Comparison of ENCODE assay signal across 17 cellular contexts in the genomic region with DNA sequence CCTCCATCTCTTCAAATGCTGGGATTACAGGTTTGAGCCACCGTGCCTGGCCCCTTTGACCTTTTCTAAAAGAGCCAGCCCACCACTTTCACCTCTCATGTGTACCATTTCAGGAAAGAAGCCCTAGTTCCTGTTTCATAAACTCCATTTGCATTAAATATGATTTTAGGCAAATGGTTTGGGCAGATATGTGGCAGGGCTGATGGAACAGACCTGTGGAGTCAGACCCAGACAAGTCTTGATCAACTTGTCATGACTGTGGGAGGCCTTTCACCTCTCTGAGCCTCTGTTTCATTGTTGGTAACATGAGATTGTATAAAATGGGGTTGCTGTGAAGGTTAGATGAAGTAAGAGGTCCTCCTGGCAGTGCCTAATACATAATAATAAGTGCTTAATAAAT.
"Had no signal": no experiment of that assay in that cellular context is flagged by ENCODE, and none has a peak within 500 bp of the region (broad histone marks: within the 10 kb centered on the region; RNA-seq: fewer than 3 reads in every experiment).

No MANE protein-coding gene starts in this region.

- H3K27me3 ChIP-seq: right atrium auricular region, testis had no signal

- H3K36me3 ChIP-seq: gastroesophageal sphincter, heart left ventricle, left lung, prostate gland, right atrium auricular region, upper lobe of left lung had no signal

- H3K9me3 Mint-ChIP-seq: activated CD4-positive, alpha-beta memory T cell treated with anti-CD3 and anti-CD28 coated beads for 36 hours; activated naive CD4-positive, alpha-beta T cell treated with anti-CD3 and anti-CD28 coated beads, Interleukin-2, amount 10 ng/mL, durations not matched to agents 7 days and 5 days; activated T-cell treated with anti-CD3 and anti-CD28 coated beads, Interleukin-2, amount 50 U/mL, for 4 hours; T-helper 2 cell treated with Interferon-gamma antibody and Interleukin-4, amounts not matched to agents 5 μg/mL and 100 μg/mL, for 36 hours; WTC11 had no signal

- H3K4me3 Mint-ChIP-seq: activated CD4-positive, alpha-beta memory T cell treated with anti-CD3 and anti-CD28 coated beads for 36 hours; activated CD4-positive, alpha-beta T cell treated with anti-CD3 and anti-CD28 coated beads for 36 hours; activated naive CD4-positive, alpha-beta T cell treated with anti-CD3 and anti-CD28 coated beads, Interleukin-2, amount 10 ng/mL, durations not matched to agents 7 days and 5 days; activated T-cell treated with anti-CD3 and anti-CD28 coated beads, Interleukin-2, amount 50 U/mL, for 4 hours; naive thymus-derived CD4-positive, alpha-beta T cell; T-helper 2 cell treated with Interferon-gamma antibody and Interleukin-4, amounts not matched to agents 5 μg/mL and 100 μg/mL, for 36 hours; WTC11 had no signal

- H3K27me3 Mint-ChIP-seq: activated CD4-positive, alpha-beta memory T cell treated with anti-CD3 and anti-CD28 coated beads for 36 hours had no signal

- DNase-seq: activated CD4-positive, alpha-beta memory T cell treated with anti-CD3 and anti-CD28 coated beads for 36 hours; activated CD4-positive, alpha-beta T cell treated with anti-CD3 and anti-CD28 coated beads for 36 hours; activated effector memory CD4-positive, alpha-beta T cell treated with Interleukin-2 at 50 U/mL for 16 hours; activated naive CD4-positive, alpha-beta T cell treated with anti-CD3 and anti-CD28 coated beads, Interleukin-2, amount 10 ng/mL, durations not matched to agents 7 days and 5 days; activated T-cell treated with anti-CD3 and anti-CD28 coated beads, Interleukin-2, amount 50 U/mL, for 4 hours; aorta; heart left ventricle; left lung; naive thymus-derived CD4-positive, alpha-beta T cell; testis; upper lobe of left lung had no signal

- H3K4me3 ChIP-seq: coronary artery, gastroesophageal sphincter, heart left ventricle, left lung, prostate gland, right atrium auricular region, testis, upper lobe of left lung had no signal

- H3K9me3 ChIP-seq: gastroesophageal sphincter, heart left ventricle, left lung, prostate gland, right atrium auricular region, testis, upper lobe of left lung had no signal

- H3K27ac ChIP-seq: coronary artery, gastroesophageal sphincter, heart left ventricle, left lung, prostate gland, right atrium auricular region, testis, upper lobe of left lung had no signal

- ATAC-seq: activated CD4-positive, alpha-beta T cell treated with anti-CD3 and anti-CD28 coated beads for 36 hours; activated T-cell treated with anti-CD3 and anti-CD28 coated beads, Interleukin-2, amount 50 U/mL, for 4 hours; gastroesophageal sphincter; heart left ventricle; left lung; naive thymus-derived CD4-positive, alpha-beta T cell; WTC11 had no signal

- H3K4me1 ChIP-seq: prostate gland, testis had no signal

- H3K36me3 Mint-ChIP-seq: activated CD4-positive, alpha-beta memory T cell treated with anti-CD3 and anti-CD28 coated beads for 36 hours; activated naive CD4-positive, alpha-beta T cell treated with anti-CD3 and anti-CD28 coated beads, Interleukin-2, amount 10 ng/mL, durations not matched to agents 7 days and 5 days; naive thymus-derived CD4-positive, alpha-beta T cell; WTC11 had no signal

- H3K27ac Mint-ChIP-seq: activated CD4-positive, alpha-beta memory T cell treated with anti-CD3 and anti-CD28 coated beads for 36 hours; activated CD4-positive, alpha-beta T cell treated with anti-CD3 and anti-CD28 coated beads for 36 hours; activated naive CD4-positive, alpha-beta T cell treated with anti-CD3 and anti-CD28 coated beads, Interleukin-2, amount 10 ng/mL, durations not matched to agents 7 days and 5 days; naive thymus-derived CD4-positive, alpha-beta T cell; T-helper 2 cell treated with Interferon-gamma antibody and Interleukin-4, amounts not matched to agents 5 μg/mL and 100 μg/mL, for 36 hours; WTC11 had no signal
